ENCODE assay signal across 16 cellular contexts in genomic region chr12:12636641-12637040, GRCh38. TPM values are rescaled to one million over a fixed set of nuclear protein-coding genes. Genes with fewer than 3 reads are reported as not detected.
DNase-seq lines count a peak whose midpoint lies in the region; ATAC-seq, FAIRE-seq and TF ChIP-seq lines count a peak whose summit lies in the region.
"Had no signal": no experiment of that assay in that cellular context is flagged by ENCODE, and none has a peak within 500 bp of the region (broad histone marks: within the 10 kb centered on the region; RNA-seq: fewer than 3 reads in every experiment).

No MANE protein-coding gene starts in this region.

- peak overlapping the region; percentile 21 for H3K27ac Mint-ChIP-seq in activated T-helper 1 cell treated with anti-CD3 and anti-CD28 coated beads, Interleukin-12 subunit alpha, Interleukin-12 subunit beta, Interleukin-2, Interleukin-4 antibody, amounts not matched to agents 30 ng/mL and 10 ng/mL and 1 ng/mL, durations not matched to agents 14 hours and 24 hours and 36 hours
- H3K27ac Mint-ChIP-seq: activated T-helper 2 cell treated with anti-CD3 and anti-CD28 coated beads, Interferon-gamma antibody, Interleukin-2, Interleukin-4, amounts not matched to agents 10 μg/mL and 5 μg/mL and 100 μg/mL, durations not matched to agents 14 hours and 24 hours and 36 hours had no signal

- TF ChIP-seq CTCF in mucosa of descending colon (IDR thresholded peaks at IDR 0.05) (no peak), testis (IDR thresholded peaks at IDR 0.05) (no peak)

- peaks cover 38% of the 10 kb centered on the region for H3K36me3 Mint-ChIP-seq in activated T-helper 1 cell treated with anti-CD3 and anti-CD28 coated beads, Interleukin-12 subunit alpha, Interleukin-12 subunit beta, Interleukin-2, Interleukin-4 antibody, amounts not matched to agents 30 ng/mL and 10 ng/mL and 1 ng/mL, durations not matched to agents 14 hours and 24 hours and 36 hours (ENCODE audit: low read depth)

- H3K4me1 ChIP-seq in mucosa of descending colon (ENCODE audit: low read depth) (no peaks in the 10 kb centered on the region), testis (no peaks in the 10 kb centered on the region)

- intact Hi-C loops in activated T-helper 1 cell treated with anti-CD3 and anti-CD28 coated beads, Interleukin-12 subunit alpha, Interleukin-12 subunit beta, Interleukin-2, Interleukin-4 antibody, amounts not matched to agents 30 ng/mL and 10 ng/mL and 1 ng/mL, durations not matched to agents 14 hours and 24 hours and 36 hours (cut with micrococcal nuclease): no loop called here
- intact Hi-C loops in mucosa of descending colon (cut with DNase I, micrococcal nuclease): no loop called here
- intact Hi-C loops in left ventricle myocardium superior (cut with micrococcal nuclease): no loop called here
- intact Hi-C loops in testis (cut with DNase I; ENCODE audit: low total_unique reads): no loop called here

- H3K9me3 ChIP-seq in mucosa of descending colon (peaks cover 15% of the 10 kb centered on the region), testis (no peaks in the 10 kb centered on the region)
- H3K9me3 ChIP-seq: ovary had no signal

- DNase-seq in NOMO-1 treated with DMSO at 0.1 percent for 48 hours (lab: John Stamatoyannopoulos, UW; ENCODE audit: unreplicated experiment): peak; percentile 75
- no peak for DNase-seq in NOMO-1 treated with dmso at 0.1 percent for 144 hours (lab: John Stamatoyannopoulos, UW; ENCODE audit: unreplicated experiment)
- DNase-seq in GM19239 (ENCODE audit: insufficient read length, low spot score): no peak
- DNase-seq in activated T-helper 1 cell treated with anti-CD3 and anti-CD28 coated beads, Interleukin-12 subunit alpha, Interleukin-12 subunit beta, Interleukin-2, Interleukin-4 antibody, amounts not matched to agents 30 ng/mL and 10 ng/mL and 1 ng/mL, durations not matched to agents 14 hours and 24 hours and 36 hours (ENCODE audit: low spot score): no peak
- no peak for DNase-seq in mucosa of descending colon
- no peak for DNase-seq in left ventricle myocardium superior
- DNase-seq in testis: no peak
- DNase-seq: 8988T, Calu3, mesenchymal stem cell, NCI-H1694 treated with DMSO at 0.1 percent for 48 hours, NCI-H748 treated with DMSO at 0.1 percent for 48 hours, ovary, Right ventricle myocardium superior had no signal

- no peak overlapping the region for H3K27ac ChIP-seq in testis
- H3K27ac ChIP-seq: ovary had no signal

- peaks cover 8% of the 10 kb centered on the region for H3K9me3 Mint-ChIP-seq in activated T-helper 1 cell treated with anti-CD3 and anti-CD28 coated beads, Interleukin-12 subunit alpha, Interleukin-12 subunit beta, Interleukin-2, Interleukin-4 antibody, amounts not matched to agents 30 ng/mL and 10 ng/mL and 1 ng/mL, durations not matched to agents 14 hours and 24 hours and 36 hours

- no peak for TF ChIP-seq POLR2A in testis (IDR thresholded peaks at IDR 0.05)

- H3K4me3 ChIP-seq in mucosa of descending colon (no peak overlapping the region), testis (no peak overlapping the region)
- H3K4me3 ChIP-seq: ovary had no signal

- ATAC-seq in HG03095 (IDR thresholded peaks at IDR 0.05; ENCODE audit: unreplicated experiment) (peak; percentile 76), mucosa of descending colon (no peak), left ventricle myocardium superior (no peak)

- H3K27me3 ChIP-seq in testis: no peaks in the 10 kb centered on the region
- H3K27me3 ChIP-seq: ovary had no signal

- FAIRE-seq in GM19239 (lab: Jason Lieb, UNC): peak; percentile 66

- WGBS in testis, 2 donors: 86 to 96% methylated on average over 1 of the region's 1 CpG

- H3K4me1 Mint-ChIP-seq in activated T-helper 1 cell treated with anti-CD3 and anti-CD28 coated beads, Interleukin-12 subunit alpha, Interleukin-12 subunit beta, Interleukin-2, Interleukin-4 antibody, amounts not matched to agents 30 ng/mL and 10 ng/mL and 1 ng/mL, durations not matched to agents 14 hours and 24 hours and 36 hours (ENCODE audit: low read depth): peaks cover 5% of the 10 kb centered on the region

- H3K36me3 ChIP-seq in mucosa of descending colon (ENCODE audit: low read depth) (peaks cover 4% of the 10 kb centered on the region), testis (ENCODE audit: low read depth, missing control alignments) (no peaks in the 10 kb centered on the region)
- H3K36me3 ChIP-seq: ovary had no signal

- H3K4me3 Mint-ChIP-seq in activated T-helper 1 cell treated with anti-CD3 and anti-CD28 coated beads, Interleukin-12 subunit alpha, Interleukin-12 subunit beta, Interleukin-2, Interleukin-4 antibody, amounts not matched to agents 30 ng/mL and 10 ng/mL and 1 ng/mL, durations not matched to agents 14 hours and 24 hours and 36 hours: no peak overlapping the region

- no peaks in the 10 kb centered on the region for H3K27me3 Mint-ChIP-seq in activated T-helper 1 cell treated with anti-CD3 and anti-CD28 coated beads, Interleukin-12 subunit alpha, Interleukin-12 subunit beta, Interleukin-2, Interleukin-4 antibody, amounts not matched to agents 30 ng/mL and 10 ng/mL and 1 ng/mL, durations not matched to agents 14 hours and 24 hours and 36 hours (ENCODE audit: insufficient read depth)

RNA-seq across cellular contexts. Expression of gene CREBL2, which starts 25.0 kb away (rescaled TPM):
- 16.7 and 17.9 TPM in 2 replicates for total RNA-seq in activated T-helper 1 cell treated with anti-CD3 and anti-CD28 coated beads, Interleukin-12 subunit alpha, Interleukin-12 subunit beta, Interleukin-2, Interleukin-4 antibody, amounts not matched to agents 30 ng/mL and 10 ng/mL and 1 ng/mL, durations not matched to agents 14 hours and 24 hours and 36 hours
- total RNA-seq in mucosa of descending colon (10 to 100 TPM; 23.3 to 35.9 (median 25.4) TPM), left ventricle myocardium superior (16.9 TPM), testis (10 to 100 TPM; 42.8 to 43.6 TPM)
- 49.6 TPM for polyA plus RNA-seq in testis (ENCODE audit: insufficient read depth, low read depth, low replicate concordance)

RNA-seq across cellular contexts. Expression of gene GPR19, which starts 59.3 kb away (rescaled TPM):
- total RNA-seq in activated T-helper 1 cell treated with anti-CD3 and anti-CD28 coated beads, Interleukin-12 subunit alpha, Interleukin-12 subunit beta, Interleukin-2, Interleukin-4 antibody, amounts not matched to agents 30 ng/mL and 10 ng/mL and 1 ng/mL, durations not matched to agents 14 hours and 24 hours and 36 hours: 7.9 and 8.9 TPM in 2 replicates
- total RNA-seq in mucosa of descending colon (under 1 TPM; 0.52 to 0.89 (median 0.82) TPM), left ventricle myocardium superior (not detected), testis (1 to 10 TPM; 2.1 to 2.9 TPM)
- 4.1 TPM for polyA plus RNA-seq in testis (ENCODE audit: insufficient read depth, low read depth, low replicate concordance)
- total RNA-seq: Right ventricle myocardium superior had no signal
